1 cellular context compared by ENCODE assay signal in the genomic region with DNA sequence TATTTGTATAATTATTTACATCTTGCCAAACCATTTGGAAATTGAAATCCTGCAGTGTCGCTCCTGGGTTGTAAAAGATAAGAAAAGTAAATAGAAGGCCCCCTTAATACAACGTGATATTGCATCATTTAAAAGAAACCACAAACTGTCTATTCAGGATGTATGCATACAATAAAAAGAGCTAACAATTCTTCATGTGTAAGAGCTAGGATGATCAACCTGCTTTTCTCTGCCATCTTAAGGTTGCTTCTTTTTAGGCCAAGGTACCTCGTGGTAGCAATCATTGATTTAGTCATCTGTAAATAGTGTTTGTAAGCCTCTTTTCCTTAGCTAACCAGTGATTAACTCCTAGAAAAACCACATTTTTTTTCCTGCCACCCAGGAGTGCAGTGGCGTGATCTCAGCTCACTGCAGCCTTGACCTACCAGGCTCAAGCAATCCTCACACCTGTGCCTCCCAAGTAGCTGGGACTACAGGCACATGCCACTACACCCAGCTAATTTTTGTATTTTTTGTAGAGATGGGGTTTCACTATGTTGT.
TF ChIP-seq lines count a peak whose summit lies in the region.

No MANE protein-coding gene starts in this region.

TF ChIP-seq in K562, 482 proteins besides CTCF, POLR2A, EP300 and RAD21 (continued from another document and continues in another):
- TF ChIP-seq HCFC1 (IDR thresholded peaks at IDR 0.05; ENCODE audit: low read depth, low read length) = no peak
- TF ChIP-seq TAL1 (IDR thresholded peaks at IDR 0.05) = peak; percentile 70
- no peak for TF ChIP-seq MEIS2 (IDR thresholded peaks at IDR 0.05; ENCODE audit: partially characterized antibody)
- TF ChIP-seq, protein P1, sequence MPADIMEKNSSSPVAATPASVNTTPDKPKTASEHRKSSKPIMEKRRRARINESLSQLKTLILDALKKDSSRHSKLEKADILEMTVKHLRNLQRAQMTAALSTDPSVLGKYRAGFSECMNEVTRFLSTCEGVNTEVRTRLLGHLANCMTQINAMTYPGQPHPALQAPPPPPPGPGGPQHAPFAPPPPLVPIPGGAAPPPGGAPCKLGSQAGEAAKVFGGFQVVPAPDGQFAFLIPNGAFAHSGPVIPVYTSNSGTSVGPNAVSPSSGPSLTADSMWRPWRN (IDR thresholded peaks at IDR 0.05; ENCODE audit: low read depth) = 0 out of 2 replicates have a peak, but pooled peaks have one; percentile 61
- TF ChIP-seq FOXA3 (CRISPR knock-in tag; conservative IDR thresholded peaks at IDR 0.05 in 1 of 2, IDR thresholded peaks at IDR 0.05 in 1 of 2) = peak; percentile 68 to 94; a peak in 3 of 4 replicates
- no peak for TF ChIP-seq POLR2AphosphoS2 (IDR thresholded peaks at IDR 0.05; ENCODE audit: low read length)
- TF ChIP-seq TEAD4 (IDR thresholded peaks at IDR 0.05; ENCODE audit: low read length) = peak; percentile 65; the same call in 1 of the 2 replicates
- no peak for TF ChIP-seq TEAD4 (CRISPR knock-in tag; IDR thresholded peaks at IDR 0.05; ENCODE audit: borderline replicate concordance)
- no peak for TF ChIP-seq ZNF263 (CRISPR knock-in tag; IDR thresholded peaks at IDR 0.05; ENCODE audit: borderline replicate concordance)
- TF ChIP-seq, protein P2, sequence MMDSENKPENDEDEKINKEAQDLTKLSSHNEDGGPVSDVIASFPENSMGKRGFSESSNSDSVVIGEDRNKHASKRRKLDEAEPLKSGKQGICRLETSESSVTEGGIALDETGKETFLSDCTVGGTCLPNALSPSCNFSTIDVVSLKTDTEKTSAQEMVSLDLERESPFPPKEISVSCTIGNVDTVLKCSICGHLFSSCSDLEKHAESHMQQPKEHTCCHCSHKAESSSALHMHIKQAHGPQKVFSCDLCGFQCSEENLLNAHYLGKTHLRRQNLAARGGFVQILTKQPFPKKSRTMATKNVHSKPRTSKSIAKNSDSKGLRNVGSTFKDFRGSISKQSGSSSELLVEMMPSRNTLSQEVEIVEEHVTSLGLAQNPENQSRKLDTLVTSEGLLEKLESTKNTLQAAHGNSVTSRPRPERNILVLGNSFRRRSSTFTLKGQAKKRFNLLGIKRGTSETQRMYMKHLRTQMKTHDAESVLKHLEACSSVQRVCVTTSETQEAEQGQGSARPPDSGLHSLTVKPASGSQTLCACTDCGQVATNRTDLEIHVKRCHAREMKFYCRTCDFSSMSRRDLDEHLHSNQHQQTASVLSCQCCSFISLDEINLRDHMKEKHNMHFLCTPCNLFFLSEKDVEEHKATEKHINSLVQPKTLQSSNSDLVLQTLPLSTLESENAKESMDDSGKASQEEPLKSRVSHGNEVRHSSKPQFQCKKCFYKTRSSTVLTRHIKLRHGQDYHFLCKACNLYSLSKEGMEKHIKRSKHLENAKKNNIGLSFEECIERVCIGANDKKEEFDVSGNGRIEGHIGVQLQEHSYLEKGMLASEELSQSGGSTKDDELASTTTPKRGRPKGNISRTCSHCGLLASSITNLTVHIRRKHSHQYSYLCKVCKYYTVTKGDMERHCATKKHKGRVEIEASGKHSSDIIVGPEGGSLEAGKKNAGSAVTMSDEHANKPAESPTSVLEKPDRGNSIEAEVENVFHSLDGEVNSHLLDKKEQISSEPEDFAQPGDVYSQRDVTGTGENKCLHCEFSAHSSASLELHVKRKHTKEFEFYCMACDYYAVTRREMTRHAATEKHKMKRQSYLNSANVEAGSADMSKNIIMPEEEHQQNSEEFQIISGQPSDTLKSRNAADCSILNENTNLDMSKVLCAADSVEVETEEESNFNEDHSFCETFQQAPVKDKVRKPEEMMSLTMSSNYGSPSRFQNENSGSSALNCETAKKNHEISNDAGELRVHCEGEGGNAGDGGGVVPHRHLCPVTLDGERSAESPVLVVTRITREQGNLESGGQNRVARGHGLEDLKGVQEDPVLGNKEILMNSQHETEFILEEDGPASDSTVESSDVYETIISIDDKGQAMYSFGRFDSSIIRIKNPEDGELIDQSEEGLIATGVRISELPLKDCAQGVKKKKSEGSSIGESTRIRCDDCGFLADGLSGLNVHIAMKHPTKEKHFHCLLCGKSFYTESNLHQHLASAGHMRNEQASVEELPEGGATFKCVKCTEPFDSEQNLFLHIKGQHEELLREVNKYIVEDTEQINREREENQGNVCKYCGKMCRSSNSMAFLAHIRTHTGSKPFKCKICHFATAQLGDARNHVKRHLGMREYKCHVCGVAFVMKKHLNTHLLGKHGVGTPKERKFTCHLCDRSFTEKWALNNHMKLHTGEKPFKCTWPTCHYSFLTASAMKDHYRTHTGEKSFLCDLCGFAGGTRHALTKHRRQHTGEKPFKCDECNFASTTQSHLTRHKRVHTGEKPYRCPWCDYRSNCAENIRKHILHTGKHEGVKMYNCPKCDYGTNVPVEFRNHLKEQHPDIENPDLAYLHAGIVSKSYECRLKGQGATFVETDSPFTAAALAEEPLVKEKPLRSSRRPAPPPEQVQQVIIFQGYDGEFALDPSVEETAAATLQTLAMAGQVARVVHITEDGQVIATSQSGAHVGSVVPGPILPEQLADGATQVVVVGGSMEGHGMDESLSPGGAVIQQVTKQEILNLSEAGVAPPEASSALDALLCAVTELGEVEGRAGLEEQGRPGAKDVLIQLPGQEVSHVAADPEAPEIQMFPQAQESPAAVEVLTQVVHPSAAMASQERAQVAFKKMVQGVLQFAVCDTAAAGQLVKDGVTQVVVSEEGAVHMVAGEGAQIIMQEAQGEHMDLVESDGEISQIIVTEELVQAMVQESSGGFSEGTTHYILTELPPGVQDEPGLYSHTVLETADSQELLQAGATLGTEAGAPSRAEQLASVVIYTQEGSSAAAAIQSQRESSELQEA (IDR thresholded peaks at IDR 0.05; ENCODE audit: low read depth) = no peak
- TF ChIP-seq, protein P3, sequence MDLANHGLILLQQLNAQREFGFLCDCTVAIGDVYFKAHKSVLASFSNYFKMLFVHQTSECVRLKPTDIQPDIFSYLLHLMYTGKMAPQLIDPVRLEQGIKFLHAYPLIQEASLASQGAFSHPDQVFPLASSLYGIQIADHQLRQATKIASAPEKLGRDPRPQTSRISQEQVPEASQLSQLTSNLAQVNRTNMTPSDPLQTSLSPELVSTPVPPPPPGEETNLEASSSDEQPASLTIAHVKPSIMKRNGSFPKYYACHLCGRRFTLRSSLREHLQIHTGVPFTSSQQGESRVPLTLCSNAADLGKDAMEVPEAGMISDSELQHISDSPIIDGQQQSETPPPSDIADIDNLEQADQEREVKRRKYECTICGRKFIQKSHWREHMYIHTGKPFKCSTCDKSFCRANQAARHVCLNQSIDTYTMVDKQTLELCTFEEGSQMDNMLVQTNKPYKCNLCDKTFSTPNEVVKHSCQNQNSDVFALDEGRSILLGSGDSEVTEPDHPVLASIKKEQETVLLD (IDR thresholded peaks at IDR 0.05) = no peak
- no peak for TF ChIP-seq PCBP1 (IDR thresholded peaks at IDR 0.05; ENCODE audit: low read depth, low read length, poor library complexity, severe bottlenecking)
- no peak for TF ChIP-seq MXI1 (IDR thresholded peaks at IDR 0.05; ENCODE audit: low read depth, low read length)
- no peak for TF ChIP-seq HLTF (IDR thresholded peaks at IDR 0.05)
- no peak for TF ChIP-seq ZNF436 (CRISPR knock-in tag; IDR thresholded peaks at IDR 0.05)
- TF ChIP-seq NONO (IDR thresholded peaks at IDR 0.05; ENCODE audit: low read depth in 2 of 2, low read length in 1 of 2) = no peak
- TF ChIP-seq, protein P4, sequence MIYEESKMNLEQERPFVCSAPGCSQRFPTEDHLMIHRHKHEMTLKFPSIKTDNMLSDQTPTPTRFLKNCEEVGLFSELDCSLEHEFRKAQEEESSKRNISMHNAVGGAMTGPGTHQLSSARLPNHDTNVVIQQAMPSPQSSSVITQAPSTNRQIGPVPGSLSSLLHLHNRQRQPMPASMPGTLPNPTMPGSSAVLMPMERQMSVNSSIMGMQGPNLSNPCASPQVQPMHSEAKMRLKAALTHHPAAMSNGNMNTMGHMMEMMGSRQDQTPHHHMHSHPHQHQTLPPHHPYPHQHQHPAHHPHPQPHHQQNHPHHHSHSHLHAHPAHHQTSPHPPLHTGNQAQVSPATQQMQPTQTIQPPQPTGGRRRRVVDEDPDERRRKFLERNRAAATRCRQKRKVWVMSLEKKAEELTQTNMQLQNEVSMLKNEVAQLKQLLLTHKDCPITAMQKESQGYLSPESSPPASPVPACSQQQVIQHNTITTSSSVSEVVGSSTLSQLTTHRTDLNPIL (CRISPR knock-in tag; IDR thresholded peaks at IDR 0.05) = no peak
- TF ChIP-seq SMAD3 (CRISPR knock-in tag; conservative IDR thresholded peaks at IDR 0.05) = no peak
- no peak for TF ChIP-seq SP1 (CRISPR knock-in tag; IDR thresholded peaks at IDR 0.05)
- TF ChIP-seq EWSR1 (IDR thresholded peaks at IDR 0.05; ENCODE audit: borderline replicate concordance, low read depth, partially characterized antibody) = no peak
- TF ChIP-seq FOXK1 (CRISPR knock-in tag; IDR thresholded peaks at IDR 0.05; ENCODE audit: borderline replicate concordance) = no peak
- TF ChIP-seq ZNF133 (CRISPR knock-in tag; IDR thresholded peaks at IDR 0.05) = no peak
- TF ChIP-seq RBM15 (IDR thresholded peaks at IDR 0.05; ENCODE audit: insufficient read depth, low read length) = no peak
- no peak for TF ChIP-seq FIP1L1 (IDR thresholded peaks at IDR 0.05; ENCODE audit: low read depth, low read length, poor library complexity, severe bottlenecking)
- TF ChIP-seq ELF1 (tag; IDR thresholded peaks at IDR 0.05) = no peak
- TF ChIP-seq, protein P5, sequence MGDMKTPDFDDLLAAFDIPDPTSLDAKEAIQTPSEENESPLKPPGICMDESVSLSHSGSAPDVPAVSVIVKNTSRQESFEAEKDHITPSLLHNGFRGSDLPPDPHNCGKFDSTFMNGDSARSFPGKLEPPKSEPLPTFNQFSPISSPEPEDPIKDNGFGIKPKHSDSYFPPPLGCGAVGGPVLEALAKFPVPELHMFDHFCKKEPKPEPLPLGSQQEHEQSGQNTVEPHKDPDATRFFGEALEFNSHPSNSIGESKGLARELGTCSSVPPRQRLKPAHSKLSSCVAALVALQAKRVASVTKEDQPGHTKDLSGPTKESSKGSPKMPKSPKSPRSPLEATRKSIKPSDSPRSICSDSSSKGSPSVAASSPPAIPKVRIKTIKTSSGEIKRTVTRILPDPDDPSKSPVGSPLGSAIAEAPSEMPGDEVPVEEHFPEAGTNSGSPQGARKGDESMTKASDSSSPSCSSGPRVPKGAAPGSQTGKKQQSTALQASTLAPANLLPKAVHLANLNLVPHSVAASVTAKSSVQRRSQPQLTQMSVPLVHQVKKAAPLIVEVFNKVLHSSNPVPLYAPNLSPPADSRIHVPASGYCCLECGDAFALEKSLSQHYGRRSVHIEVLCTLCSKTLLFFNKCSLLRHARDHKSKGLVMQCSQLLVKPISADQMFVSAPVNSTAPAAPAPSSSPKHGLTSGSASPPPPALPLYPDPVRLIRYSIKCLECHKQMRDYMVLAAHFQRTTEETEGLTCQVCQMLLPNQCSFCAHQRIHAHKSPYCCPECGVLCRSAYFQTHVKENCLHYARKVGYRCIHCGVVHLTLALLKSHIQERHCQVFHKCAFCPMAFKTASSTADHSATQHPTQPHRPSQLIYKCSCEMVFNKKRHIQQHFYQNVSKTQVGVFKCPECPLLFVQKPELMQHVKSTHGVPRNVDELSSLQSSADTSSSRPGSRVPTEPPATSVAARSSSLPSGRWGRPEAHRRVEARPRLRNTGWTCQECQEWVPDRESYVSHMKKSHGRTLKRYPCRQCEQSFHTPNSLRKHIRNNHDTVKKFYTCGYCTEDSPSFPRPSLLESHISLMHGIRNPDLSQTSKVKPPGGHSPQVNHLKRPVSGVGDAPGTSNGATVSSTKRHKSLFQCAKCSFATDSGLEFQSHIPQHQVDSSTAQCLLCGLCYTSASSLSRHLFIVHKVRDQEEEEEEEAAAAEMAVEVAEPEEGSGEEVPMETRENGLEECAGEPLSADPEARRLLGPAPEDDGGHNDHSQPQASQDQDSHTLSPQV (IDR thresholded peaks at IDR 0.05) = no peak
- no peak for TF ChIP-seq HNRNPH1 (optimal IDR thresholded peaks at IDR 0.05; ENCODE audit: low read depth, low read length)
- no peak for TF ChIP-seq MYC (IDR thresholded peaks at IDR 0.05; ENCODE audit: low read depth, low read length)
- no peak for TF ChIP-seq MYC (CRISPR knock-in tag; IDR thresholded peaks at IDR 0.05; ENCODE audit: borderline replicate concordance, low read depth)
- TF ChIP-seq, protein P6, sequence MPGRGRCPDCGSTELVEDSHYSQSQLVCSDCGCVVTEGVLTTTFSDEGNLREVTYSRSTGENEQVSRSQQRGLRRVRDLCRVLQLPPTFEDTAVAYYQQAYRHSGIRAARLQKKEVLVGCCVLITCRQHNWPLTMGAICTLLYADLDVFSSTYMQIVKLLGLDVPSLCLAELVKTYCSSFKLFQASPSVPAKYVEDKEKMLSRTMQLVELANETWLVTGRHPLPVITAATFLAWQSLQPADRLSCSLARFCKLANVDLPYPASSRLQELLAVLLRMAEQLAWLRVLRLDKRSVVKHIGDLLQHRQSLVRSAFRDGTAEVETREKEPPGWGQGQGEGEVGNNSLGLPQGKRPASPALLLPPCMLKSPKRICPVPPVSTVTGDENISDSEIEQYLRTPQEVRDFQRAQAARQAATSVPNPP (IDR thresholded peaks at IDR 0.05; ENCODE audit: borderline replicate concordance, insufficient read depth, insufficient read length) = no peak
- TF ChIP-seq GTF2E2 (tag; IDR thresholded peaks at IDR 0.05) = no peak
- TF ChIP-seq BCL6 (CRISPR knock-in tag; IDR thresholded peaks at IDR 0.05) = no peak
- no peak for TF ChIP-seq ZNF79 (CRISPR knock-in tag; IDR thresholded peaks at IDR 0.05; ENCODE audit: low read depth)
- TF ChIP-seq, protein P7, sequence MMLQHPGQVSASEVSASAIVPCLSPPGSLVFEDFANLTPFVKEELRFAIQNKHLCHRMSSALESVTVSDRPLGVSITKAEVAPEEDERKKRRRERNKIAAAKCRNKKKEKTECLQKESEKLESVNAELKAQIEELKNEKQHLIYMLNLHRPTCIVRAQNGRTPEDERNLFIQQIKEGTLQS (IDR thresholded peaks at IDR 0.05) = peak; percentile 83
- TF ChIP-seq, protein P7 (CRISPR knock-in tag; conservative IDR thresholded peaks at IDR 0.05) = no peak
- TF ChIP-seq TBP (optimal IDR thresholded peaks at IDR 0.05; ENCODE audit: low read depth, low read length) = no peak
- no peak for TF ChIP-seq GATA2 (CRISPR knock-in tag; IDR thresholded peaks at IDR 0.05)
- TF ChIP-seq ZBTB1 (CRISPR knock-in tag; IDR thresholded peaks at IDR 0.05; ENCODE audit: borderline replicate concordance, low read depth) = no peak
- TF ChIP-seq ZNF232 (CRISPR knock-in tag; IDR thresholded peaks at IDR 0.05) = no peak
- no peak for TF ChIP-seq ETV6 (IDR thresholded peaks at IDR 0.05; ENCODE audit: borderline replicate concordance in 1 of 2, low read depth in 2 of 2, low read length in 1 of 2)
- no peak for TF ChIP-seq ETV6 (CRISPR knock-in tag; IDR thresholded peaks at IDR 0.05; ENCODE audit: borderline replicate concordance)
- TF ChIP-seq SMAD1 (IDR thresholded peaks at IDR 0.05; ENCODE audit: low read depth, low read length, partially characterized antibody) = no peak
- no peak for TF ChIP-seq EHMT2 (IDR thresholded peaks at IDR 0.05)
- TF ChIP-seq XRCC5 (IDR thresholded peaks at IDR 0.05; ENCODE audit: low read depth, low read length) = no peak
- TF ChIP-seq, protein P8, sequence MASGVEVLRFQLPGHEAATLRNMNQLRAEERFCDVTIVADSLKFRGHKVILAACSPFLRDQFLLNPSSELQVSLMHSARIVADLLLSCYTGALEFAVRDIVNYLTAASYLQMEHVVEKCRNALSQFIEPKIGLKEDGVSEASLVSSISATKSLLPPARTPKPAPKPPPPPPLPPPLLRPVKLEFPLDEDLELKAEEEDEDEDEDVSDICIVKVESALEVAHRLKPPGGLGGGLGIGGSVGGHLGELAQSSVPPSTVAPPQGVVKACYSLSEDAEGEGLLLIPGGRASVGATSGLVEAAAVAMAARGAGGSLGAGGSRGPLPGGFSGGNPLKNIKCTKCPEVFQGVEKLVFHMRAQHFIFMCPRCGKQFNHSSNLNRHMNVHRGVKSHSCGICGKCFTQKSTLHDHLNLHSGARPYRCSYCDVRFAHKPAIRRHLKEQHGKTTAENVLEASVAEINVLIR (CRISPR knock-in tag; IDR thresholded peaks at IDR 0.05) = no peak
- TF ChIP-seq CEBPB (tag; IDR thresholded peaks at IDR 0.05) = peak; percentile 57
